ENCODE assay signal across 8 cellular contexts in genomic region chr16:75580-76501, GRCh38. TPM values are rescaled to one million over a fixed set of nuclear protein-coding genes. Genes with fewer than 3 reads are reported as not detected.
A peak's percentile ranks its signal among the peaks of the same experiment; 100 is the strongest.
DNase-seq lines count a peak whose midpoint lies in the region; ATAC-seq and TF ChIP-seq lines count a peak whose summit lies in the region.

No MANE protein-coding gene starts in this region.

- H3K36me3 ChIP-seq in PC-3 (ENCODE audit: low read depth, low read length): no peaks in the 10 kb centered on the region

- H3K4me3 ChIP-seq in PC-3 (ENCODE audit: low read length): 0 out of 2 replicates have a peak overlapping the region, but pooled peaks have one; percentile 84
- H3K4me3 ChIP-seq in dorsolateral prefrontal cortex: peak overlapping the region in 4 of 59 donors; percentile 15 to 98 (median 86)

- DNase-seq in NCI-H82 (lab: John Stamatoyannopoulos, UW) (peak; percentile 38), NCI-H82 treated with DMSO at 0.1 percent for 48 hours (lab: John Stamatoyannopoulos, UW; ENCODE audit: unreplicated experiment) (no peak), PC-3 (no peak), dorsolateral prefrontal cortex (no peak), myocyte (ENCODE audit: low read depth) (peak; percentile 79), NCI-H1105 treated with DMSO at 0.1 percent for 48 hours (lab: John Stamatoyannopoulos, UW) (no peak), NCI-H1417 (lab: John Stamatoyannopoulos, UW) (no peak)

- intact Hi-C loops in PC-3 (cut with micrococcal nuclease): no loop called here
- intact Hi-C loops in dorsolateral prefrontal cortex (cut with DNase I): no loop called here

- TF ChIP-seq CTCF in PC-3 (conservative IDR thresholded peaks at IDR 0.05; ENCODE audit: low read depth, low read length) (no peak), dorsolateral prefrontal cortex (IDR thresholded peaks at IDR 0.05 in 54 of 56, conservative IDR thresholded peaks at IDR 0.05 in 2 of 56; ENCODE audit: low read depth in 1 of 56, partially characterized antibody in 56 of 56) (no peak)

- H4K20me1 ChIP-seq in PC-3 (ENCODE audit: low read length): no peaks in the 10 kb centered on the region

- peaks cover 15% of the 10 kb centered on the region for H3K79me2 ChIP-seq in PC-3 (ENCODE audit: low read length)

- H3K27me3 ChIP-seq in PC-3 (ENCODE audit: low read length) (no peaks in the 10 kb centered on the region), dorsolateral prefrontal cortex (no peaks in the 10 kb centered on the region)

- H3K27ac ChIP-seq in PC-3 (ENCODE audit: low read length) (0 out of 2 replicates have a peak overlapping the region, but pooled peaks have one; percentile 16), dorsolateral prefrontal cortex (peak overlapping the region in 58 of 59 donors; percentile 22 to 97 (median 91))

- no peak overlapping the region for H2AFZ ChIP-seq in PC-3 (ENCODE audit: low read length)

- no peaks in the 10 kb centered on the region for H3K9me3 ChIP-seq in PC-3 (ENCODE audit: low read length)

- no peaks in the 10 kb centered on the region for H3K9me2 ChIP-seq in PC-3 (replicated peaks; ENCODE audit: low read length)

- H3K4me2 ChIP-seq in PC-3 (ENCODE audit: low read length): peak overlapping the region; percentile 87

- CTCF ChIA-PET in PC-3 (lab: Charles Lee): no interaction called here

- POLR2A ChIA-PET in PC-3 (lab: Charles Lee; ENCODE audit: unreplicated experiment): no interaction called here

- no peak overlapping the region for H3K9ac ChIP-seq in PC-3 (ENCODE audit: low read length)

- ATAC-seq in PC-3 (no peak), GM21723 (IDR thresholded peaks at IDR 0.05; ENCODE audit: unreplicated experiment) (no peak)

- no TSS peak for BruUV-seq in PC-3 (replicated peaks; lab: Mats Ljungman, UMichigan)

- no peaks in the 10 kb centered on the region for H3F3A ChIP-seq in PC-3 (ENCODE audit: low read length, unreplicated experiment)

- peaks cover 35% of the 10 kb centered on the region for H3K4me1 ChIP-seq in PC-3 (ENCODE audit: insufficient read depth, low read length)

RNA-seq across cellular contexts. Expression of gene MPG, which starts 2.2 kb away (rescaled TPM):
- total RNA-seq in PC-3 (2014; rRNA removed) (147 and 175 TPM in 2 replicates), dorsolateral prefrontal cortex (10 to 100 TPM; 20.2 to 47.6 (median 32.5) TPM), myocyte (162 and 168 TPM in 2 replicates)
- polyA plus RNA-seq in myocyte (2012): 103 TPM

RNA-seq across cellular contexts. Expression of gene RHBDF1, which starts 3.4 kb away (rescaled TPM):
- total RNA-seq in PC-3 (2014; rRNA removed) (23.3 and 26.3 TPM in 2 replicates), dorsolateral prefrontal cortex (10 to 100 TPM in 97 of 120 experiments, 1 to 10 TPM in 23; 4.6 to 37.2 (median 13.1) TPM), myocyte (92.1 and 103 TPM in 2 replicates)
- 101 TPM for polyA plus RNA-seq in myocyte (2012)

RNA-seq across cellular contexts. Expression of gene SNRNP25, which starts 22.2 kb away (rescaled TPM):
- total RNA-seq in PC-3 (2014; rRNA removed) (45.8 and 62.2 TPM in 2 replicates), dorsolateral prefrontal cortex (10 to 100 TPM; 25.7 to 84.8 (median 55.9) TPM), myocyte (16.9 and 24.1 TPM in 2 replicates)
- polyA plus RNA-seq in myocyte (2012): 40.1 TPM

RNA-seq across cellular contexts. Expression of gene POLR3K, which starts 22.4 kb away (rescaled TPM):
- total RNA-seq in PC-3 (2014; rRNA removed) (20.3 and 30.2 TPM in 2 replicates), dorsolateral prefrontal cortex (10 to 100 TPM in 118 of 120 experiments, 1 to 10 TPM in 2; 8.3 to 24.2 (median 16.1) TPM), myocyte (3.3 and 3.8 TPM in 2 replicates)
- 15.6 TPM for polyA plus RNA-seq in myocyte (2012)

Comparison
In these comparisons a context has a peak if more than half of its experiments do, and no peak if none do; other contexts are left out.
1. DNase-seq: peak in NCI-H82 (single experiment) and myocyte (single experiment); none in NCI-H82 treated with DMSO at 0.1 percent for 48 hours (single experiment), PC-3 (single experiment), dorsolateral prefrontal cortex (0 of 10), NCI-H1105 treated with DMSO at 0.1 percent for 48 hours (single experiment) and NCI-H1417 (0 of 3).